ENCODE assay signal across 21 cellular contexts in the genomic region with DNA sequence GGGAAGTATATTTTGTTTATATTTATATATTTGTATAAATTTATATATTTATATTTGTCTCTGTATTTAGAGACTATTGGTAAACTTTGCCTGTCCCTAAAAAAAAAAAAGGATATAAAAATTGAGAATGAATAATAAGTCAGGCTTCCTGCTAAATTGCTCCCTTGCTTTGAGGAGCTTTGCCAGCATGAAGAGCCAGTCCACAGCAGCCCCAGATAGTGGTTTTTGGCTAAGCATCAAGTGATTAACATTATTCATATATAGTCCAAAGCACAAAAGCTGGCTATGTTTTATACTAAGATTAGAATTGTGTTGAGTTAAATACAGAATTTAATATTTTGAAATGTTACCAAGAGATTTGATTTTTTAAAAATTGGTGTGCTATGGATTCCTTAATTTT.
"Had no signal": no experiment of that assay in that cellular context is flagged by ENCODE, and none has a peak within 500 bp of the region (broad histone marks: within the 10 kb centered on the region; RNA-seq: fewer than 3 reads in every experiment).

No MANE protein-coding gene starts in this region.

- ATAC-seq: activated T-helper 17 cell treated with anti-CD3 and anti-CD28 coated beads, Interleukin-2, amount 50 U/mL, for 72 hours; gastrocnemius medialis; heart right ventricle; left ventricle myocardium superior; right lobe of liver; upper lobe of right lung had no signal

- H3K27ac ChIP-seq: gastrocnemius medialis, heart right ventricle, prostate gland, right lobe of liver, testis, upper lobe of right lung had no signal

- H3K27me3 ChIP-seq: gastrocnemius medialis, heart right ventricle, right lobe of liver, testis, upper lobe of right lung had no signal

- DNase-seq: activated CD4-positive, alpha-beta T cell treated with anti-CD3 and anti-CD28 coated beads, Interleukin-2, amount 10 ng/mL, durations not matched to agents 7 days and 5 days; activated CD4-positive, CD25-positive, alpha-beta regulatory T cell; activated naive CD4-positive, alpha-beta T cell treated with anti-CD3 and anti-CD28 coated beads, Interleukin-2, amount 10 ng/mL, durations not matched to agents 7 days and 5 days; activated T-cell treated with anti-CD3 and anti-CD28 coated beads for 4 hours; amniotic stem cell; endodermal cell; erythroblast; gastrocnemius medialis; heart right ventricle; kidney; left ventricle myocardium superior; mesendoderm; nephron progenitor cell; right lobe of liver; stimulated activated CD4-positive, alpha-beta T cell treated with anti-CD3 and anti-CD28 coated beads, Interleukin-12 subunit alpha, Interleukin-12 subunit beta, amount 100 ng/mL, for 4 hours; stimulated activated naive CD4-positive, alpha-beta T cell; T-helper 2 cell; testis; upper lobe of right lung had no signal

- H3K4me1 ChIP-seq: gastrocnemius medialis, heart right ventricle, prostate gland, right lobe of liver, testis, upper lobe of right lung had no signal

- H3K9me3 ChIP-seq: gastrocnemius medialis, heart right ventricle, prostate gland, right lobe of liver, testis, upper lobe of right lung had no signal

- H3K4me3 ChIP-seq: gastrocnemius medialis, heart right ventricle, prostate gland, right lobe of liver, testis, upper lobe of right lung had no signal

- H3K36me3 ChIP-seq: gastrocnemius medialis, heart right ventricle, prostate gland, right lobe of liver, upper lobe of right lung had no signal
